In genomic region chr10:77244746-77245145, GRCh38 we compare ENCODE assay signal across 33 cellular contexts.
DNase-seq lines count a peak whose midpoint lies in the region; ATAC-seq, FAIRE-seq and TF ChIP-seq lines count a peak whose summit lies in the region.
"Had no signal": no experiment of that assay in that cellular context is flagged by ENCODE, and none has a peak within 500 bp of the region (broad histone marks: within the 10 kb centered on the region; RNA-seq: fewer than 3 reads in every experiment).

No MANE protein-coding gene starts in this region.

- H3K9me3 ChIP-seq in prostate gland (no peaks in the 10 kb centered on the region), small intestine (ENCODE audit: control insufficient read depth, low read depth) (no peaks in the 10 kb centered on the region)
- H3K9me3 ChIP-seq: ovary had no signal

- H3K4me3 ChIP-seq in prostate gland: no peak overlapping the region
- no peak overlapping the region for H3K4me3 ChIP-seq in small intestine (ENCODE audit: low read depth in 1 of 2, low read length in 2 of 2)
- H3K4me3 ChIP-seq: cardiac muscle cell, coronary artery, ovary had no signal

- no peak for TF ChIP-seq POLR2A in prostate gland (IDR thresholded peaks at IDR 0.05)

- H3K4me1 ChIP-seq in prostate gland (replicated peaks) (no peaks in the 10 kb centered on the region), small intestine (ENCODE audit: control insufficient read depth in 2 of 2, insufficient read depth in 1 of 2, low read depth in 1 of 2, low read length in 1 of 2) (peaks cover 0 to 4% of the 10 kb centered on the region in 2 donors)

- FAIRE-seq in small intestine (lab: Jason Lieb, UNC): no peak
- FAIRE-seq: RCC 7860 had no signal

- H3K27me3 ChIP-seq in prostate gland (replicated peaks; ENCODE audit: insufficient read depth) (no peaks in the 10 kb centered on the region), small intestine (ENCODE audit: control insufficient read depth in 2 of 2, insufficient read depth in 2 of 2, low read length in 2 of 2) (no peaks in the 10 kb centered on the region)
- H3K27me3 ChIP-seq: ovary had no signal

- no peaks in the 10 kb centered on the region for H3K36me3 ChIP-seq in prostate gland
- H3K36me3 ChIP-seq in small intestine (ENCODE audit: control insufficient read depth in 2 of 2, insufficient read depth in 2 of 2, low read length in 2 of 2): no peaks in the 10 kb centered on the region
- H3K36me3 ChIP-seq: cardiac muscle cell, ovary had no signal

- no peak for TF ChIP-seq CTCF in prostate gland (IDR thresholded peaks at IDR 0.05)

- no peak for ATAC-seq in GM21390 (IDR thresholded peaks at IDR 0.05; ENCODE audit: unreplicated experiment)
- ATAC-seq: activated naive CD4-positive, alpha-beta T cell treated with anti-CD3 and anti-CD28 coated beads, Interleukin-2, amount 50 U/mL, for 72 hours; activated T-helper 17 cell treated with anti-CD3 and anti-CD28 coated beads, Interleukin-2, amount 50 U/mL, for 72 hours; CD8-positive, alpha-beta T cell; effector memory CD8-positive, alpha-beta T cell; esophagus mucosa; left lobe of liver; naive thymus-derived CD4-positive, alpha-beta T cell; stimulated activated memory B cell treated with anti-CD40 and anti-IgM and Interleukin-4, amounts not matched to agents 10 μg/mL and 1 μg/mL and 100 μg/mL, for 72 hours; T-cell had no signal

- intact Hi-C loops in prostate gland (cut with DNase I): loop anchor here (5.0 kb wide), 2 partner anchors 37 to 43 kb away; no protein-coding TSS in a partner anchor

- H3K27ac ChIP-seq in prostate gland: peak overlapping the region; percentile 29 to 66
- H3K27ac ChIP-seq in small intestine (ENCODE audit: low read depth in 1 of 2, low read length in 1 of 2): no peak overlapping the region
- H3K27ac ChIP-seq: cardiac muscle cell had no signal

- 50% methylated on average over 2 of the region's 2 CpGs for WGBS in prostate gland
- WGBS in small intestine, 3 donors: 71 to 82% (median 76%) methylated on average over 2 of the region's 2 CpGs

- DNase-seq in AG08395 (ENCODE audit: low spot score): peak; percentile 16
- DNase-seq in NCI-H69 (lab: John Stamatoyannopoulos, UW): peak; percentile 91
- peak; percentile 52 for DNase-seq in foreskin melanocyte
- DNase-seq in prostate gland (ENCODE audit: low spot score): no peak
- no peak for DNase-seq in COLO668 (lab: John Stamatoyannopoulos, UW; ENCODE audit: unreplicated experiment)
- no peak for DNase-seq in small intestine
- no peak for DNase-seq in NCI-H2029 (lab: John Stamatoyannopoulos, UW)
- DNase-seq: 8988T; activated CD4-positive, alpha-beta T cell treated with anti-CD3 and anti-CD28 coated beads, Interleukin-2, amount 50 U/mL, for 48 hours; activated CD4-positive, CD25-positive, alpha-beta regulatory T cell; activated CD8-positive, alpha-beta memory T cell treated with anti-CD3 and anti-CD28 coated beads, Interleukin-2, amount 50 U/mL, for 4 hours; anterior cingulate cortex; CD8-positive, alpha-beta T cell; effector memory CD8-positive, alpha-beta T cell; H7; hypothalamus; immature natural killer cell; naive thymus-derived CD4-positive, alpha-beta T cell; NCI-H1092; NCI-H1694 treated with DMSO at 0.1 percent for 48 hours; NCI-H526; stimulated activated CD4-positive, alpha-beta T cell treated with anti-CD3 and anti-CD28 coated beads, Interleukin-4, amount 100 ng/mL, for 24 hours; T-cell had no signal

Comparison
In these comparisons a context has a peak if more than half of its experiments do, and no peak if none do; other contexts are left out.
1. DNase-seq: peak in AG08395 (single experiment), NCI-H69 (single experiment) and foreskin melanocyte (single experiment); none in prostate gland (single experiment), COLO668 (single experiment), small intestine (single experiment) and NCI-H2029 (single experiment).
2. H3K27ac ChIP-seq: peak in prostate gland (2 of 2); none in small intestine (0 of 2).